1 cellular context compared by ENCODE assay signal in the genomic region with DNA sequence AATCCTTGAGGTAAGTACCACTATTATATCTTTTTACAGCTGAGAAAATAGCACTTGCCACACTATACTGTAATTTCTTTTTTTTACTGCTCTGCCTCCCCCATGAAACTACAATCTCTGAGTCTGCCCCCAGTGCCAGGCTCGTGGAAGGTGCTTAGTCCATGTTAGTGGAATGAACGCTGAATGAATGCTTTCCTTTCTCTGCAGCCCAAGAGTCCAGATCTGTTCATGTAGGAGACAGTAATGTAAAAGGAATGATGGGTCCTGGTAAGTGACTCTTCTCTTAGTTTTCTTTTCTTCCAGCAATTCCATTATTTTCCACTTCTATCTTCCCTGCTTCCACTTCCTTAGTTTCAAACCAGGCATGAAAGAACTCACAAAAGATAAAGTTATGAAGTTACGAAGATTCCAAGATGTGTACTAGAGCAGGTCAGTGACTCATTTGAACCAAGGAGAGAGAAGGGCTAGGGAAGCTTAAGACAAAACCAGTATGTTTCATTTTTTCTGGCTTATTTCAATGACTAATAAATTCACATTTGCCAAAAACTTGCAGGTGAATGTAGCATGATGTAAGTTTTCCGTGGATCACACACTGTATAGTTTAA.
TF ChIP-seq lines count a peak whose summit lies in the region.

No MANE protein-coding gene starts in this region.

TF ChIP-seq in IMR-90, 13 proteins besides CTCF, POLR2A, EP300 and RAD21:
- TF ChIP-seq MAFK (IDR thresholded peaks at IDR 0.05; ENCODE audit: low read depth, low read length), result no peak
- TF ChIP-seq FOS (IDR thresholded peaks at IDR 0.05; ENCODE audit: low read depth, low read length), result 0 out of 2 replicates have a peak, but pooled peaks have one; percentile 12
